ENCODE assay signal across 8 cellular contexts in genomic region chr2:96305979-96306308, GRCh38. TPM values are rescaled to one million over a fixed set of nuclear protein-coding genes. Genes with fewer than 3 reads are reported as not detected.
A peak's percentile ranks its signal among the peaks of the same experiment; 100 is the strongest.
DNase-seq lines count a peak whose midpoint lies in the region; ATAC-seq and TF ChIP-seq lines count a peak whose summit lies in the region.

No MANE protein-coding gene starts in this region.

- H3K9me3 ChIP-seq in SK-N-MC (ENCODE audit: low read depth, low read length) (no peaks in the 10 kb centered on the region), esophagus squamous epithelium (no peaks in the 10 kb centered on the region), prostate gland (no peaks in the 10 kb centered on the region)

- DNase-seq in SK-N-MC (ENCODE audit: low read depth, low spot score): no peak
- no peak for DNase-seq in esophagus squamous epithelium (lab: John Stamatoyannopoulos, UW)
- DNase-seq in prostate gland (ENCODE audit: low spot score): no peak
- no peak for DNase-seq in GDM1 (lab: John Stamatoyannopoulos, UW)
- no peak for DNase-seq in SK-N-DZ (ENCODE audit: low spot score)
- DNase-seq in inferior parietal cortex (ENCODE audit: extremely low spot score): no peak

- H3K27ac ChIP-seq in SK-N-MC: peak overlapping the region; percentile 79
- peak overlapping the region; percentile 87 to 90 (median 88) for H3K27ac ChIP-seq in esophagus squamous epithelium
- H3K27ac ChIP-seq in prostate gland: peak overlapping the region; percentile 72 to 77

- intact Hi-C loops in esophagus squamous epithelium (cut with DNase I) (no loop called here), prostate gland (cut with DNase I) (loop anchor here (2.0 to 10.0 kb wide), 2 partner anchors 39 to 199 kb away; partner anchors contain the start of genes CIAO1 and NEURL3)

- H3K27me3 ChIP-seq in esophagus squamous epithelium (no peaks in the 10 kb centered on the region), prostate gland (replicated peaks; ENCODE audit: insufficient read depth) (no peaks in the 10 kb centered on the region)

- H3K4me3 ChIP-seq in GM12875 (ENCODE audit: low read depth, low read length) (peak overlapping the region; percentile 63), SK-N-MC (peak overlapping the region; percentile 98), esophagus squamous epithelium (peak overlapping the region; percentile 60 to 79 (median 74)), prostate gland (peak overlapping the region; percentile 67 to 72)

- H3K36me3 ChIP-seq in SK-N-MC (ENCODE audit: insufficient read depth, low read length) (peaks cover 37% of the 10 kb centered on the region), esophagus squamous epithelium (peaks cover 17 to 37% (median 23%) of the 10 kb centered on the region in 3 donors), prostate gland (peaks cover 7 to 16% of the 10 kb centered on the region in 2 donors)

- no peak for ATAC-seq in GM21786 (IDR thresholded peaks at IDR 0.05; ENCODE audit: unreplicated experiment)

- TF ChIP-seq POLR2A in esophagus squamous epithelium (IDR thresholded peaks at IDR 0.05) (no peak), prostate gland (IDR thresholded peaks at IDR 0.05) (no peak)

- WGBS in esophagus squamous epithelium, 2 donors: 13 to 16% methylated on average over 8 to 9 of the region's 9 CpGs
- 18% methylated on average over 9 of the region's 9 CpGs for WGBS in prostate gland

- TF ChIP-seq CTCF in GM12875 (IDR thresholded peaks at IDR 0.05; ENCODE audit: borderline replicate concordance, insufficient read depth, low read depth, low read length) (no peak), esophagus squamous epithelium (IDR thresholded peaks at IDR 0.05) (no peak), prostate gland (IDR thresholded peaks at IDR 0.05) (no peak)

- peak overlapping the region; percentile 96 for H3K9ac ChIP-seq in SK-N-MC (ENCODE audit: insufficient read length)

- H3K4me1 ChIP-seq in esophagus squamous epithelium (peaks cover 6 to 49% (median 11%) of the 10 kb centered on the region in 3 donors), prostate gland (replicated peaks) (peaks cover 8% of the 10 kb centered on the region)

RNA-seq across cellular contexts. Expression of gene SNRNP200, which starts 0.6 kb away (rescaled TPM):
- total RNA-seq in esophagus squamous epithelium: 10 to 100 TPM; 55.3 to 90.0 (median 68.6) TPM
- total RNA-seq in prostate gland: 100 to 1,000 TPM; 117 to 148 TPM
- polyA plus RNA-seq in SK-N-DZ (2014; cell fraction: cytosol; rRNA removed): 97.2 and 106 TPM in 2 replicates
- 172 and 277 TPM in 2 replicates for polyA plus RNA-seq in SK-N-DZ (2014; cell fraction: nucleus; rRNA removed)

RNA-seq across cellular contexts. Expression of gene ITPRIPL1, which starts 19.2 kb away (rescaled TPM):
- total RNA-seq in esophagus squamous epithelium (1 to 10 TPM; 1.8 to 4.1 (median 2.5) TPM), prostate gland (1 to 10 TPM; 1.8 to 8.9 TPM)
- 34.4 and 44.3 TPM in 2 replicates for polyA plus RNA-seq in SK-N-DZ (2014; cell fraction: cytosol; rRNA removed)
- polyA plus RNA-seq in SK-N-DZ (2014; cell fraction: nucleus; rRNA removed): 23.5 and 26.4 TPM in 2 replicates

RNA-seq across cellular contexts. Expression of gene NCAPH, which starts 29.6 kb away (rescaled TPM):
- total RNA-seq in esophagus squamous epithelium: 10 to 100 TPM in 2 of 4 donors, 1 to 10 TPM in 2; 4.2 to 21.5 (median 11.4) TPM
- total RNA-seq in prostate gland: 10 to 100 TPM in 1 of 2 donors, 1 to 10 TPM in 1; 1.2 to 11.2 TPM
- polyA plus RNA-seq in SK-N-DZ (2014; cell fraction: cytosol; rRNA removed): 64.3 and 69.5 TPM in 2 replicates
- 54.5 and 58.5 TPM in 2 replicates for polyA plus RNA-seq in SK-N-DZ (2014; cell fraction: nucleus; rRNA removed)

RNA-seq across cellular contexts. Expression of gene CIAO1, which starts 39.9 kb away (rescaled TPM):
- total RNA-seq in esophagus squamous epithelium (100 to 1,000 TPM in 1 of 4 donors, 10 to 100 TPM in 3; 60.6 to 128 (median 80.1) TPM), prostate gland (100 to 1,000 TPM; 108 to 135 TPM)
- 166 and 222 TPM in 2 replicates for polyA plus RNA-seq in SK-N-DZ (2014; cell fraction: cytosol; rRNA removed)
- 169 and 171 TPM in 2 replicates for polyA plus RNA-seq in SK-N-DZ (2014; cell fraction: nucleus; rRNA removed)

RNA-seq across cellular contexts. Expression of gene TMEM127, which starts 40.1 kb away (rescaled TPM):
- total RNA-seq in esophagus squamous epithelium (10 to 100 TPM; 26.0 to 45.9 (median 30.5) TPM), prostate gland (10 to 100 TPM; 40.4 to 50.4 TPM)
- 9.7 and 12.1 TPM in 2 replicates for polyA plus RNA-seq in SK-N-DZ (2014; cell fraction: cytosol; rRNA removed)
- polyA plus RNA-seq in SK-N-DZ (2014; cell fraction: nucleus; rRNA removed): 3.7 and 7.4 TPM in 2 replicates
